1 cellular context compared by ENCODE assay signal in the genomic region with DNA sequence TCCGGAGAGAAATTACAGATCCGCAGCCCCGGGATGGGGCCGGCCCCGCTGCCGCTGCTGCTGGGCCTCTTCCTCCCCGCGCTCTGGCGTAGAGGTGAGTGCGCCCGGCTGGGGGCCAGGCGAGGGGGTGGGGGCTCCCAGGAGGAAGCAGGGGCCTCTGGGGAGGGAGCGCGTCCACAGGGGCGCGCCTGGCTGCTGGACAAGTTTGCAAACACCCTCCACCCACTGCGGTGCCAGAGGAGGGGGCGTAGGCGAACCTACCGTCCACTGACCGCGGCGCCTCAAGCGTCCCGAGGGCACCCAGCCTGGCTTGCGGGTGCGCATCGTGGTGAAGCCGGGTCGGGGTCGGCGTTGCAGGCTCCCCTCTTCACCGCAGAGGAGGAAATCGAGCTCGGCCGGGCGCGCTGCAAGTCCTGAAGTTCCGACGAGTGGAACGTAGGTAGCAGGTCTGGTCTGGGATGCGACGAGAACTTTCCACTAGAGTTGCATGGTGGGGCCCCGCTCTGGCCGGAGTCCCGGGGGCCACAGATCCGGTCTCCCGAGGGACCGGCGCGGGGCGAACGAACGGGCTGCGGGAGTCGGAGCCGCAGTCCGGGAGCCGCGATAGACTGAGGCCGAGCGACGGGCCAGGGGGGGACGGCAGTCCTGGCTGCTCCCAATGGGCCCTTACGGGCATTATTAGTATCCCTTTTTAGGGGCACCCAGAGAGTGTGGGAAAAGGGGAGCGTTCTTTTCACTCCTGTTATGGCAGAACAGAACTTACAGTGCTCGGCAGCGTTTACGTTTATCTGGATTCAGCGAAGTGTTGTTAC.
TF ChIP-seq lines count a peak whose summit lies in the region.

No MANE protein-coding gene starts in this region.

TF ChIP-seq in HepG2, 621 proteins besides CTCF, POLR2A, EP300 and RAD21 (continued from another document and continues in another):
- TF ChIP-seq, protein P1, sequence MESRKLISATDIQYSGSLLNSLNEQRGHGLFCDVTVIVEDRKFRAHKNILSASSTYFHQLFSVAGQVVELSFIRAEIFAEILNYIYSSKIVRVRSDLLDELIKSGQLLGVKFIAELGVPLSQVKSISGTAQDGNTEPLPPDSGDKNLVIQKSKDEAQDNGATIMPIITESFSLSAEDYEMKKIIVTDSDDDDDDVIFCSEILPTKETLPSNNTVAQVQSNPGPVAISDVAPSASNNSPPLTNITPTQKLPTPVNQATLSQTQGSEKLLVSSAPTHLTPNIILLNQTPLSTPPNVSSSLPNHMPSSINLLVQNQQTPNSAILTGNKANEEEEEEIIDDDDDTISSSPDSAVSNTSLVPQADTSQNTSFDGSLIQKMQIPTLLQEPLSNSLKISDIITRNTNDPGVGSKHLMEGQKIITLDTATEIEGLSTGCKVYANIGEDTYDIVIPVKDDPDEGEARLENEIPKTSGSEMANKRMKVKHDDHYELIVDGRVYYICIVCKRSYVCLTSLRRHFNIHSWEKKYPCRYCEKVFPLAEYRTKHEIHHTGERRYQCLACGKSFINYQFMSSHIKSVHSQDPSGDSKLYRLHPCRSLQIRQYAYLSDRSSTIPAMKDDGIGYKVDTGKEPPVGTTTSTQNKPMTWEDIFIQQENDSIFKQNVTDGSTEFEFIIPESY (CRISPR knock-in tag; IDR thresholded peaks at IDR 0.05), result no peak
- TF ChIP-seq, protein P2, sequence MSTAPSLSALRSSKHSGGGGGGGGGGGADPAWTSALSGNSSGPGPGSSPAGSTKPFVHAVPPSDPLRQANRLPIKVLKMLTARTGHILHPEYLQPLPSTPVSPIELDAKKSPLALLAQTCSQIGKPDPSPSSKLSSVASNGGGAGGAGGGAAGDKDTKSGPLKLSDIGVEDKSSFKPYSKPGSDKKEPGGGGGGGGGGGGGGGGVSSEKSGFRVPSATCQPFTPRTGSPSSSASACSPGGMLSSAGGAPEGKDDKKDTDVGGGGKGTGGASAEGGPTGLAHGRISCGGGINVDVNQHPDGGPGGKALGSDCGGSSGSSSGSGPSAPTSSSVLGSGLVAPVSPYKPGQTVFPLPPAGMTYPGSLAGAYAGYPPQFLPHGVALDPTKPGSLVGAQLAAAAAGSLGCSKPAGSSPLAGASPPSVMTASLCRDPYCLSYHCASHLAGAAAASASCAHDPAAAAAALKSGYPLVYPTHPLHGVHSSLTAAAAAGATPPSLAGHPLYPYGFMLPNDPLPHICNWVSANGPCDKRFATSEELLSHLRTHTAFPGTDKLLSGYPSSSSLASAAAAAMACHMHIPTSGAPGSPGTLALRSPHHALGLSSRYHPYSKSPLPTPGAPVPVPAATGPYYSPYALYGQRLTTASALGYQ (CRISPR knock-in tag; IDR thresholded peaks at IDR 0.05), result no peak
- TF ChIP-seq ZNF724P (CRISPR knock-in tag; IDR thresholded peaks at IDR 0.05; ENCODE audit: borderline replicate concordance) (no peak), MTF2 (CRISPR knock-in tag; IDR thresholded peaks at IDR 0.05; ENCODE audit: borderline replicate concordance) (no peak), RBM39 (IDR thresholded peaks at IDR 0.05; ENCODE audit: low read depth, low read length, poor library complexity, severe bottlenecking) (no peak), FOXK1 (CRISPR knock-in tag; IDR thresholded peaks at IDR 0.05; ENCODE audit: borderline replicate concordance, low read depth) (no peak), ZBTB7A (CRISPR knock-in tag; IDR thresholded peaks at IDR 0.05) (no peak), ZSCAN31 (CRISPR knock-in tag; IDR thresholded peaks at IDR 0.05; ENCODE audit: low read depth) (peak; percentile 87; the same call in 1 of the 2 replicates), THAP11 (CRISPR knock-in tag; IDR thresholded peaks at IDR 0.05) (no peak), ZNF557 (CRISPR knock-in tag; IDR thresholded peaks at IDR 0.05) (peak; percentile 60; the same call in 1 of the 2 replicates), ZNF382 (CRISPR knock-in tag; IDR thresholded peaks at IDR 0.05; ENCODE audit: borderline replicate concordance) (no peak), CHCHD3 (CRISPR knock-in tag; IDR thresholded peaks at IDR 0.05) (no peak; the same call in 1 of the 2 replicates), ZNF878 (CRISPR knock-in tag; IDR thresholded peaks at IDR 0.05) (peak; percentile 43; the same call in 1 of the 2 replicates), SSRP1 (CRISPR knock-in tag; IDR thresholded peaks at IDR 0.05) (no peak), ZBTB42 (CRISPR knock-in tag; IDR thresholded peaks at IDR 0.05) (no peak), ZSCAN21 (CRISPR knock-in tag; IDR thresholded peaks at IDR 0.05; ENCODE audit: borderline replicate concordance) (no peak; the same call in 1 of the 2 replicates), NFKB2 (CRISPR knock-in tag; IDR thresholded peaks at IDR 0.05; ENCODE audit: borderline replicate concordance) (peak; percentile 46; the same call in 1 of the 2 replicates), ZNF446 (CRISPR knock-in tag; IDR thresholded peaks at IDR 0.05) (no peak; the same call in 1 of the 2 replicates), ZFAT (CRISPR knock-in tag; conservative IDR thresholded peaks at IDR 0.05) (no peak), ISX (CRISPR knock-in tag; conservative IDR thresholded peaks at IDR 0.05) (0 out of 2 replicates have a peak, but pooled peaks have one; percentile 29), SKI (IDR thresholded peaks at IDR 0.05; ENCODE audit: partially characterized antibody) (no peak), ZNF510 (CRISPR knock-in tag; IDR thresholded peaks at IDR 0.05; ENCODE audit: low read depth) (no peak), SMYD3 (CRISPR knock-in tag; IDR thresholded peaks at IDR 0.05) (no peak), ZNF644 (CRISPR knock-in tag; IDR thresholded peaks at IDR 0.05; ENCODE audit: low read depth) (no peak), ETV5 (CRISPR knock-in tag; IDR thresholded peaks at IDR 0.05; ENCODE audit: borderline replicate concordance) (peak; percentile 35; the same call in 1 of the 2 replicates), ZFP36L2 (CRISPR knock-in tag; IDR thresholded peaks at IDR 0.05) (no peak), NR2F1 (CRISPR knock-in tag; IDR thresholded peaks at IDR 0.05) (no peak), ZNF776 (CRISPR knock-in tag; IDR thresholded peaks at IDR 0.05) (peak; percentile 60; the same call in 1 of the 2 replicates), ZNF136 (CRISPR knock-in tag; IDR thresholded peaks at IDR 0.05; ENCODE audit: low read depth) (no peak), ZBTB38 (CRISPR knock-in tag; IDR thresholded peaks at IDR 0.05) (peak; percentile 76; the same call in 1 of the 2 replicates), PRPF4 (IDR thresholded peaks at IDR 0.05; ENCODE audit: low read depth, low read length, poor library complexity, severe bottlenecking) (no peak), U2AF1 (optimal IDR thresholded peaks at IDR 0.05; ENCODE audit: low read depth, low read length) (peak; percentile 77), KLF11 (CRISPR knock-in tag; IDR thresholded peaks at IDR 0.05) (no peak), FOXO1 (CRISPR knock-in tag; IDR thresholded peaks at IDR 0.05) (0 out of 2 replicates have a peak, but pooled peaks have one; percentile 1)
- TF ChIP-seq, protein P3, sequence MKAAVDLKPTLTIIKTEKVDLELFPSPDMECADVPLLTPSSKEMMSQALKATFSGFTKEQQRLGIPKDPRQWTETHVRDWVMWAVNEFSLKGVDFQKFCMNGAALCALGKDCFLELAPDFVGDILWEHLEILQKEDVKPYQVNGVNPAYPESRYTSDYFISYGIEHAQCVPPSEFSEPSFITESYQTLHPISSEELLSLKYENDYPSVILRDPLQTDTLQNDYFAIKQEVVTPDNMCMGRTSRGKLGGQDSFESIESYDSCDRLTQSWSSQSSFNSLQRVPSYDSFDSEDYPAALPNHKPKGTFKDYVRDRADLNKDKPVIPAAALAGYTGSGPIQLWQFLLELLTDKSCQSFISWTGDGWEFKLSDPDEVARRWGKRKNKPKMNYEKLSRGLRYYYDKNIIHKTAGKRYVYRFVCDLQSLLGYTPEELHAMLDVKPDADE (CRISPR knock-in tag; IDR thresholded peaks at IDR 0.05), result no peak
- TF ChIP-seq, protein P4, sequence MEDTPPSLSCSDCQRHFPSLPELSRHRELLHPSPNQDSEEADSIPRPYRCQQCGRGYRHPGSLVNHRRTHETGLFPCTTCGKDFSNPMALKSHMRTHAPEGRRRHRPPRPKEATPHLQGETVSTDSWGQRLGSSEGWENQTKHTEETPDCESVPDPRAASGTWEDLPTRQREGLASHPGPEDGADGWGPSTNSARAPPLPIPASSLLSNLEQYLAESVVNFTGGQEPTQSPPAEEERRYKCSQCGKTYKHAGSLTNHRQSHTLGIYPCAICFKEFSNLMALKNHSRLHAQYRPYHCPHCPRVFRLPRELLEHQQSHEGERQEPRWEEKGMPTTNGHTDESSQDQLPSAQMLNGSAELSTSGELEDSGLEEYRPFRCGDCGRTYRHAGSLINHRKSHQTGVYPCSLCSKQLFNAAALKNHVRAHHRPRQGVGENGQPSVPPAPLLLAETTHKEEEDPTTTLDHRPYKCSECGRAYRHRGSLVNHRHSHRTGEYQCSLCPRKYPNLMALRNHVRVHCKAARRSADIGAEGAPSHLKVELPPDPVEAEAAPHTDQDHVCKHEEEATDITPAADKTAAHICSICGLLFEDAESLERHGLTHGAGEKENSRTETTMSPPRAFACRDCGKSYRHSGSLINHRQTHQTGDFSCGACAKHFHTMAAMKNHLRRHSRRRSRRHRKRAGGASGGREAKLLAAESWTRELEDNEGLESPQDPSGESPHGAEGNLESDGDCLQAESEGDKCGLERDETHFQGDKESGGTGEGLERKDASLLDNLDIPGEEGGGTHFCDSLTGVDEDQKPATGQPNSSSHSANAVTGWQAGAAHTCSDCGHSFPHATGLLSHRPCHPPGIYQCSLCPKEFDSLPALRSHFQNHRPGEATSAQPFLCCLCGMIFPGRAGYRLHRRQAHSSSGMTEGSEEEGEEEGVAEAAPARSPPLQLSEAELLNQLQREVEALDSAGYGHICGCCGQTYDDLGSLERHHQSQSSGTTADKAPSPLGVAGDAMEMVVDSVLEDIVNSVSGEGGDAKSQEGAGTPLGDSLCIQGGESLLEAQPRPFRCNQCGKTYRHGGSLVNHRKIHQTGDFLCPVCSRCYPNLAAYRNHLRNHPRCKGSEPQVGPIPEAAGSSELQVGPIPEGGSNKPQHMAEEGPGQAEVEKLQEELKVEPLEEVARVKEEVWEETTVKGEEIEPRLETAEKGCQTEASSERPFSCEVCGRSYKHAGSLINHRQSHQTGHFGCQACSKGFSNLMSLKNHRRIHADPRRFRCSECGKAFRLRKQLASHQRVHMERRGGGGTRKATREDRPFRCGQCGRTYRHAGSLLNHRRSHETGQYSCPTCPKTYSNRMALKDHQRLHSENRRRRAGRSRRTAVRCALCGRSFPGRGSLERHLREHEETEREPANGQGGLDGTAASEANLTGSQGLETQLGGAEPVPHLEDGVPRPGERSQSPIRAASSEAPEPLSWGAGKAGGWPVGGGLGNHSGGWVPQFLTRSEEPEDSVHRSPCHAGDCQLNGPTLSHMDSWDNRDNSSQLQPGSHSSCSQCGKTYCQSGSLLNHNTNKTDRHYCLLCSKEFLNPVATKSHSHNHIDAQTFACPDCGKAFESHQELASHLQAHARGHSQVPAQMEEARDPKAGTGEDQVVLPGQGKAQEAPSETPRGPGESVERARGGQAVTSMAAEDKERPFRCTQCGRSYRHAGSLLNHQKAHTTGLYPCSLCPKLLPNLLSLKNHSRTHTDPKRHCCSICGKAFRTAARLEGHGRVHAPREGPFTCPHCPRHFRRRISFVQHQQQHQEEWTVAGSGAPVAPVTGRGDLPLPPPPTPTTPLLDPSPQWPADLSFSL (CRISPR knock-in tag; IDR thresholded peaks at IDR 0.05), result peak; percentile 55; the same call in 1 of the 2 replicates
- TF ChIP-seq, protein P5, sequence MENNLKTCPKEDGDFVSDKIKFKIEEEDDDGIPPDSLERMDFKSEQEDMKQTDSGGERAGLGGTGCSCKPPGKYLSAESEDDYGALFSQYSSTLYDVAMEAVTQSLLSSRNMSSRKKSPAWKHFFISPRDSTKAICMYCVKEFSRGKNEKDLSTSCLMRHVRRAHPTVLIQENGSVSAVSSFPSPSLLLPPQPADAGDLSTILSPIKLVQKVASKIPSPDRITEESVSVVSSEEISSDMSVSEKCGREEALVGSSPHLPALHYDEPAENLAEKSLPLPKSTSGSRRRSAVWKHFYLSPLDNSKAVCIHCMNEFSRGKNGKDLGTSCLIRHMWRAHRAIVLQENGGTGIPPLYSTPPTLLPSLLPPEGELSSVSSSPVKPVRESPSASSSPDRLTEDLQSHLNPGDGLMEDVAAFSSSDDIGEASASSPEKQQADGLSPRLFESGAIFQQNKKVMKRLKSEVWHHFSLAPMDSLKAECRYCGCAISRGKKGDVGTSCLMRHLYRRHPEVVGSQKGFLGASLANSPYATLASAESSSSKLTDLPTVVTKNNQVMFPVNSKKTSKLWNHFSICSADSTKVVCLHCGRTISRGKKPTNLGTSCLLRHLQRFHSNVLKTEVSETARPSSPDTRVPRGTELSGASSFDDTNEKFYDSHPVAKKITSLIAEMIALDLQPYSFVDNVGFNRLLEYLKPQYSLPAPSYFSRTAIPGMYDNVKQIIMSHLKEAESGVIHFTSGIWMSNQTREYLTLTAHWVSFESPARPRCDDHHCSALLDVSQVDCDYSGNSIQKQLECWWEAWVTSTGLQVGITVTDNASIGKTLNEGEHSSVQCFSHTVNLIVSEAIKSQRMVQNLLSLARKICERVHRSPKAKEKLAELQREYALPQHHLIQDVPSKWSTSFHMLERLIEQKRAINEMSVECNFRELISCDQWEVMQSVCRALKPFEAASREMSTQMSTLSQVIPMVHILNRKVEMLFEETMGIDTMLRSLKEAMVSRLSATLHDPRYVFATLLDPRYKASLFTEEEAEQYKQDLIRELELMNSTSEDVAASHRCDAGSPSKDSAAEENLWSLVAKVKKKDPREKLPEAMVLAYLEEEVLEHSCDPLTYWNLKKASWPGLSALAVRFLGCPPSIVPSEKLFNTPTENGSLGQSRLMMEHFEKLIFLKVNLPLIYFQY (CRISPR knock-in tag; IDR thresholded peaks at IDR 0.05; ENCODE audit: borderline replicate concordance), result 0 out of 2 replicates have a peak, but pooled peaks have one; percentile 17
- TF ChIP-seq, protein P6, sequence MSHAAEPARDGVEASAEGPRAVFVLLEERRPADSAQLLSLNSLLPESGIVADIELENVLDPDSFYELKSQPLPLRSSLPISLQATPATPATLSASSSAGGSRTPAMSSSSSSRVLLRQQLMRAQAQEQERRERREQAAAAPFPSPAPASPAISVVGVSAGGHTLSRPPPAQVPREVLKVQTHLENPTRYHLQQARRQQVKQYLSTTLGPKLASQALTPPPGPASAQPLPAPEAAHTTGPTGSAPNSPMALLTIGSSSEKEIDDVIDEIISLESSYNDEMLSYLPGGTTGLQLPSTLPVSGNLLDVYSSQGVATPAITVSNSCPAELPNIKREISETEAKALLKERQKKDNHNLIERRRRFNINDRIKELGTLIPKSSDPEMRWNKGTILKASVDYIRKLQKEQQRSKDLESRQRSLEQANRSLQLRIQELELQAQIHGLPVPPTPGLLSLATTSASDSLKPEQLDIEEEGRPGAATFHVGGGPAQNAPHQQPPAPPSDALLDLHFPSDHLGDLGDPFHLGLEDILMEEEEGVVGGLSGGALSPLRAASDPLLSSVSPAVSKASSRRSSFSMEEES (CRISPR knock-in tag; IDR thresholded peaks at IDR 0.05), result no peak
- TF ChIP-seq, protein P7, sequence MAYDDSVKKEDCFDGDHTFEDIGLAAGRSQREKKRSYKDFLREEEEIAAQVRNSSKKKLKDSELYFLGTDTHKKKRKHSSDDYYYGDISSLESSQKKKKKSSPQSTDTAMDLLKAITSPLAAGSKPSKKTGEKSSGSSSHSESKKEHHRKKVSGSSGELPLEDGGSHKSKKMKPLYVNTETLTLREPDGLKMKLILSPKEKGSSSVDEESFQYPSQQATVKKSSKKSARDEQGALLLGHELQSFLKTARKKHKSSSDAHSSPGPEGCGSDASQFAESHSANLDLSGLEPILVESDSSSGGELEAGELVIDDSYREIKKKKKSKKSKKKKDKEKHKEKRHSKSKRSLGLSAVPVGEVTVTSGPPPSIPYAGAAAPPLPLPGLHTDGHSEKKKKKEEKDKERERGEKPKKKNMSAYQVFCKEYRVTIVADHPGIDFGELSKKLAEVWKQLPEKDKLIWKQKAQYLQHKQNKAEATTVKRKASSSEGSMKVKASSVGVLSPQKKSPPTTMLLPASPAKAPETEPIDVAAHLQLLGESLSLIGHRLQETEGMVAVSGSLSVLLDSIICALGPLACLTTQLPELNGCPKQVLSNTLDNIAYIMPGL (CRISPR knock-in tag; IDR thresholded peaks at IDR 0.05; ENCODE audit: borderline replicate concordance in 1 of 2, low read depth in 1 of 2), result peak in 1 of 2 experiments; percentile 77; a peak in 1 of 4 replicates
